Comparison of ENCODE assay signal across 16 cellular contexts in the genomic region with DNA sequence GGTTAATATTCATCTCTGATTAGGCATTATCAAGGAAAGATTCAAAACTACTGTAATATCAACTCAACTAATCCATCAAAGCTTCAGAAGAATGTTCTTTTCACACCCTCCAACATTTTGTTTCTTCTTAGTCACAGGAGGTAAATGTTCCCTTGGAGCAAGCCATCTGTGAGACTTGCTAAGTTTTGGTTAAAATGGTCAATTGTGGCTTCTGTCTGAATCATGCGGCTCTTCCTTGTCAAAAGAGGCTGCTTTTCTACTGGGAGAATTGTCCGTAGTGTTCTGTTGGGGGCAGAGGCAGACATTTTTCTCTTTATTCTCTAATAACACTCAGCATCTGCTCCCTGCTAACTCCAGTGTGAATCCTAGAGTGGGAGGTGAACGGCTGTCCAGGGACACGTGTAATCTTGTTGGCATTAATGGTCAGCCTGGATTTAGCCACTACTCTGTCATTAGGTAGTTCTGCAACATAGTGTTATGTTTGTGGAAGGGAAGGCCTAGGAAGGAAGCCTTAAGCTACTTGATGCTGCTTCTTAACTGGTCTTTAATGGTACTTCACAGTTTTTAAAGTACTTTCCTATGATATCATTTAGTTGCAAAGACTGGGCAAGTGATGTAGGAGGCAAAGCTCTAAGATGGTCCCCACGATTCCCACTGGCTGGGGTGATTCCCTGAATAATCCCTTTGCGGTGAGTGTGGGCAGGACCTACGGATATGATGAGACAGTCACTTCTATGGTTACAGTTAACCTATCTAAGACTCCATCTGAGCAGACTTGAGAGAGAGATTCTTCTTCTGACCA. TPM values are rescaled to one million over a fixed set of nuclear protein-coding genes. Genes with fewer than 3 reads are reported as not detected.
DNase-seq lines count a peak whose midpoint lies in the region; ATAC-seq and TF ChIP-seq lines count a peak whose summit lies in the region.
"Had no signal": no experiment of that assay in that cellular context is flagged by ENCODE, and none has a peak within 500 bp of the region (broad histone marks: within the 10 kb centered on the region; RNA-seq: fewer than 3 reads in every experiment).

No MANE protein-coding gene starts in this region.

- peak overlapping the region; percentile 3 for H4K5ac ChIP-seq in mesendoderm (ENCODE audit: low read length)

- no peaks in the 10 kb centered on the region for H3K79me1 ChIP-seq in mesendoderm (ENCODE audit: low read length)

- H3K36me3 ChIP-seq in mesendoderm (ENCODE audit: control insufficient read depth, insufficient read depth, low read length), result no peaks in the 10 kb centered on the region
- no peaks in the 10 kb centered on the region for H3K36me3 ChIP-seq in Caco-2 (ENCODE audit: control insufficient read depth, insufficient read depth, low read length)

- H3K4me3 ChIP-seq in right cardiac atrium (ENCODE audit: low read length) (no peak overlapping the region), astrocyte of the spinal cord (ENCODE audit: low read depth, low read length) (no peak overlapping the region), mesendoderm (ENCODE audit: low read length) (no peak overlapping the region), Caco-2 (ENCODE audit: low read depth, low read length) (no peak overlapping the region)
- H3K4me3 ChIP-seq: BLaER1 treated with 17β-estradiol and CSF1 and Interleukin-3, amounts not matched to agents 10 nM and 100 nM had no signal

- no peak overlapping the region for H3K56ac ChIP-seq in mesendoderm (ENCODE audit: low read length)

- H3K4me1 ChIP-seq in right cardiac atrium (ENCODE audit: control insufficient read depth, insufficient read depth, low read length) (peaks cover 3% of the 10 kb centered on the region), mesendoderm (ENCODE audit: control insufficient read depth, low read depth, low read length) (no peaks in the 10 kb centered on the region), Caco-2 (no peaks in the 10 kb centered on the region)

- DNase-seq in Right ventricle myocardium inferior (ENCODE audit: missing footprints) (no peak), right cardiac atrium (no peak), astrocyte of the spinal cord (ENCODE audit: low read depth, low spot score) (peak; percentile 9), mesendoderm (no peak), COLO668 (lab: John Stamatoyannopoulos, UW; ENCODE audit: unreplicated experiment) (no peak), Caco-2 (no peak), NCI-H2029 (lab: John Stamatoyannopoulos, UW) (no peak)
- DNase-seq: MV-4-11, NCI-H1417 treated with DMSO at 0.1 percent for 48 hours, NCI-H446, NCI-H748 treated with DMSO at 0.1 percent for 48 hours, SHP77 had no signal

- CTCF ChIA-PET in Caco-2 (lab: Charles Lee), result no interaction called here

- H3K27ac ChIP-seq in right cardiac atrium (ENCODE audit: low read length), result no peak overlapping the region
- no peak overlapping the region for H3K27ac ChIP-seq in mesendoderm (ENCODE audit: low read depth, low read length)
- H3K27ac ChIP-seq in temporal lobe (ENCODE audit: low read depth, low read length), result peak overlapping the region; percentile 2
- H3K27ac ChIP-seq: BLaER1 treated with 17β-estradiol and CSF1 and Interleukin-3, amounts not matched to agents 10 nM and 100 nM had no signal

- H3K18ac ChIP-seq in mesendoderm (ENCODE audit: low read length), result no peak overlapping the region

- H3K27me3 Mint-ChIP-seq in Caco-2 (ENCODE audit: insufficient read depth, unreplicated experiment), result no peaks in the 10 kb centered on the region
- H3K27me3 Mint-ChIP-seq: IgD-negative memory B cell had no signal

- no peaks in the 10 kb centered on the region for H3K79me2 ChIP-seq in mesendoderm (ENCODE audit: control insufficient read depth, insufficient read depth, low read length)

- H3K27me3 ChIP-seq in right cardiac atrium (ENCODE audit: control insufficient read depth, insufficient read depth) (no peaks in the 10 kb centered on the region), mesendoderm (ENCODE audit: insufficient read depth, low read length, poor library complexity) (no peaks in the 10 kb centered on the region), Caco-2 (replicated peaks; ENCODE audit: control insufficient read depth, insufficient read depth, low read length) (no peaks in the 10 kb centered on the region)
- H3K27me3 ChIP-seq: BLaER1 treated with 17β-estradiol and CSF1 and Interleukin-3, amounts not matched to agents 10 nM and 100 nM had no signal

- no peak overlapping the region for H2BK120ac ChIP-seq in mesendoderm (ENCODE audit: low read depth, low read length)

- no peak overlapping the region for H3K9ac ChIP-seq in mesendoderm (ENCODE audit: low read length)
- H3K9ac ChIP-seq: BLaER1 treated with 17β-estradiol and CSF1 and Interleukin-3, amounts not matched to agents 10 nM and 100 nM had no signal

- intact Hi-C loops in Right ventricle myocardium inferior (cut with DNase I) (no loop called here), right cardiac atrium (cut with DNase I) (no loop called here), Caco-2 (cut with micrococcal nuclease; ENCODE audit: unreplicated experiment) (no loop called here)

- no peak overlapping the region for H2BK5ac ChIP-seq in mesendoderm (ENCODE audit: low read length)

- WGBS in right cardiac atrium, result 72% methylated on average over 7 of the region's 7 CpGs
- WGBS in mesendoderm (ENCODE audit: extremely low coverage, insufficient coverage, low lambda C conversion rate), result no CpG with 5 or more reads among the region's 7 CpGs

- H3K9me3 ChIP-seq in right cardiac atrium (ENCODE audit: control insufficient read depth, low read length) (no peaks in the 10 kb centered on the region), Caco-2 (no peaks in the 10 kb centered on the region)

- H2AK5ac ChIP-seq in mesendoderm (ENCODE audit: low read length), result no peak overlapping the region

- no peaks in the 10 kb centered on the region for H3K9me3 Mint-ChIP-seq in Caco-2 (ENCODE audit: unreplicated experiment)
- H3K9me3 Mint-ChIP-seq: IgD-negative memory B cell had no signal

- no peak overlapping the region for H3K23ac ChIP-seq in mesendoderm (ENCODE audit: low read length)

- H3K27ac Mint-ChIP-seq in Caco-2 (ENCODE audit: unreplicated experiment), result no peak overlapping the region

- H3K36me3 Mint-ChIP-seq in Caco-2 (ENCODE audit: insufficient read depth, unreplicated experiment), result no peaks in the 10 kb centered on the region

- ATAC-seq in Right ventricle myocardium inferior, result peak; percentile 29
- ATAC-seq in right cardiac atrium, result no peak
- ATAC-seq: HCT116 had no signal

- BruUV-seq in Caco-2 (replicated peaks; lab: Mats Ljungman, UMichigan), result no TSS peak

- no peak overlapping the region for H4K8ac ChIP-seq in mesendoderm (ENCODE audit: low read depth, low read length)

- no peak overlapping the region for H2BK15ac ChIP-seq in mesendoderm (replicated peaks; ENCODE audit: low read depth)

- H3K4ac ChIP-seq in mesendoderm (ENCODE audit: low read depth, low read length), result no peak overlapping the region

- TF ChIP-seq CTCF in astrocyte of the spinal cord (IDR thresholded peaks at IDR 0.05; ENCODE audit: low read depth, low read length) (no peak), Caco-2 (IDR thresholded peaks at IDR 0.05; ENCODE audit: insufficient read depth in 1 of 2, low read depth in 1 of 2, low read length in 1 of 2, severe bottlenecking in 1 of 2, unreplicated experiment in 1 of 2) (no peak)

- no peak overlapping the region for H3K4me3 Mint-ChIP-seq in Caco-2 (ENCODE audit: unreplicated experiment)
- H3K4me3 Mint-ChIP-seq: IgD-negative memory B cell had no signal

- in situ Hi-C loops in astrocyte of the spinal cord (cut with HindIII; ENCODE audit: low sequenced_read_pairs), result no loop called here

- POLR2A ChIA-PET in Caco-2 (lab: Charles Lee), result no interaction called here

- H3K4me1 Mint-ChIP-seq in Caco-2 (ENCODE audit: low read depth, unreplicated experiment), result no peaks in the 10 kb centered on the region

- H3K4me2 ChIP-seq in mesendoderm (ENCODE audit: low read length), result no peak overlapping the region
- H3K4me2 ChIP-seq: BLaER1 treated with 17β-estradiol and CSF1 and Interleukin-3, amounts not matched to agents 10 nM and 100 nM had no signal

RNA-seq across cellular contexts. Expression of a gene that starts 22.6 kb away (rescaled TPM):
- 0.62 TPM for total RNA-seq in Right ventricle myocardium inferior
- under 1 TPM; 0.29 to 0.97 (median 0.46) TPM for total RNA-seq in right cardiac atrium
- polyA plus RNA-seq in right cardiac atrium, result 0.43 TPM
- polyA plus RNA-seq in mesendoderm (2013, experiment 1 of 2), result not detected
- not detected for polyA plus RNA-seq in mesendoderm (2013, experiment 2 of 2)
- 2.0 TPM for total RNA-seq in temporal lobe
- not detected in 2 replicates for total RNA-seq in Caco-2 (2022)
- polyA plus RNA-seq: IgD-negative memory B cell had no signal

RNA-seq across cellular contexts. Expression of a gene that starts 52.6 kb away (rescaled TPM):
- total RNA-seq in Right ventricle myocardium inferior (6.0 TPM), right cardiac atrium (10 to 100 TPM in 2 of 4 donors, 1 to 10 TPM in 2; 8.1 to 11.8 (median 10.0) TPM), temporal lobe (1.7 TPM), Caco-2 (2022) (2.7 and 3.4 TPM in 2 replicates)
- 6.6 TPM for polyA plus RNA-seq in right cardiac atrium
- polyA plus RNA-seq in mesendoderm (2013, experiment 1 of 2), result 0.10 TPM
- 0.13 TPM for polyA plus RNA-seq in mesendoderm (2013, experiment 2 of 2)
